Comparison of ENCODE assay signal across 9 cellular contexts in the genomic region with DNA sequence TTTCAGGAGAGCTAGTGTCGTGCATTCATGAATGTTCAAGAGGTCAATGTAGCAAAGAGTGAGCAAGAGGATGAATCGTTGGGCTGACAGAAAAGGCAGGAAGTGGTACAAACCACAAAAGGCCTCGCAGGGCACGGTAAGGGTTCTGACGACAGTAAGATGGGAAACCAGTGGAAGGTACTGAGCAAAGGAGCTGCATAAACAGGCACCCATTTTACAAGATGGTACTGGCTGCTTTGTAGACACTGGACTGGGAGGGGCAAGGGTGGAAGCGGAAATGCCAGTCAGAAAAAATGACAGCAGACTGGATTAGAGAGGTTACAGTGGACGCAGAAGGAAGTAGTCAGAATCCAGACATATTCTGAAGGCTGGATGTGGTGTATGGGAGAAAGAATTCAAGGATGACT.
DNase-seq lines count a peak whose midpoint lies in the region; ATAC-seq and TF ChIP-seq lines count a peak whose summit lies in the region.
"Had no signal": no experiment of that assay in that cellular context is flagged by ENCODE, and none has a peak within 500 bp of the region (broad histone marks: within the 10 kb centered on the region; RNA-seq: fewer than 3 reads in every experiment).

No MANE protein-coding gene starts in this region.

- peak overlapping the region; percentile 51 to 70 for H3K4me3 Mint-ChIP-seq in activated T-cell treated with anti-CD3 and anti-CD28 coated beads, Interleukin-2, amount 50 U/mL, for 72 hours
- peak overlapping the region; percentile 18 to 42 for H3K4me3 Mint-ChIP-seq in stimulated activated naive B cell treated with anti-CD40 and anti-IgM and Interleukin-4, amounts not matched to agents 10 μg/mL and 1 μg/mL and 100 μg/mL, for 72 hours

- H3K4me1 Mint-ChIP-seq in activated T-cell treated with anti-CD3 and anti-CD28 coated beads, Interleukin-2, amount 50 U/mL, for 72 hours (ENCODE audit: low read depth): peaks cover 50% of the 10 kb centered on the region
- peaks cover 12 to 15% of the 10 kb centered on the region in 2 donors for H3K4me1 Mint-ChIP-seq in stimulated activated naive B cell treated with anti-CD40 and anti-IgM and Interleukin-4, amounts not matched to agents 10 μg/mL and 1 μg/mL and 100 μg/mL, for 72 hours

- peak overlapping the region; percentile 12 for H3K27ac Mint-ChIP-seq in activated T-cell treated with anti-CD3 and anti-CD28 coated beads, Interleukin-2, amount 50 U/mL, for 72 hours
- peak overlapping the region; percentile 91 for H3K27ac Mint-ChIP-seq in stimulated activated naive B cell treated with anti-CD40 and anti-IgM and Interleukin-4, amounts not matched to agents 10 μg/mL and 1 μg/mL and 100 μg/mL, for 72 hours

- TF ChIP-seq CTCF in Peyer's patch (IDR thresholded peaks at IDR 0.05) (no peak), kidney epithelial cell (IDR thresholded peaks at IDR 0.05; ENCODE audit: insufficient read depth, low read length, poor library complexity, severe bottlenecking) (no peak)

- H3K36me3 ChIP-seq in Peyer's patch (no peaks in the 10 kb centered on the region), kidney epithelial cell (ENCODE audit: control insufficient read depth, insufficient read depth, low read length) (no peaks in the 10 kb centered on the region)
- H3K36me3 ChIP-seq: neutrophil had no signal

- H3K4me1 ChIP-seq in Peyer's patch: no peaks in the 10 kb centered on the region

- no peak for TF ChIP-seq POLR2A in Peyer's patch (IDR thresholded peaks at IDR 0.05)

- H3K27me3 ChIP-seq in Peyer's patch (no peaks in the 10 kb centered on the region), kidney epithelial cell (ENCODE audit: control insufficient read depth, insufficient read depth, low read length) (no peaks in the 10 kb centered on the region)
- H3K27me3 ChIP-seq: neutrophil had no signal

- no peaks in the 10 kb centered on the region for H3K27me3 Mint-ChIP-seq in activated T-cell treated with anti-CD3 and anti-CD28 coated beads, Interleukin-2, amount 50 U/mL, for 72 hours (ENCODE audit: low read depth)
- peaks cover 7 to 9% of the 10 kb centered on the region in 2 donors for H3K27me3 Mint-ChIP-seq in stimulated activated naive B cell treated with anti-CD40 and anti-IgM and Interleukin-4, amounts not matched to agents 10 μg/mL and 1 μg/mL and 100 μg/mL, for 72 hours

- DNase-seq in A172 (ENCODE audit: low spot score) (peak; percentile 100), Peyer's patch (peak in 2 of 3 donors; percentile 48 to 75), kidney epithelial cell (ENCODE audit: low read depth) (peak; percentile 97), NCI-H774 (lab: John Stamatoyannopoulos, UW) (no peak)
- DNase-seq in activated T-cell treated with anti-CD3 and anti-CD28 coated beads, Interleukin-2, amount 50 U/mL, for 72 hours: peak; percentile 80 to 87
- peak; percentile 47 for DNase-seq in stimulated activated naive B cell treated with anti-CD40 and anti-IgM and Interleukin-4, amounts not matched to agents 10 μg/mL and 1 μg/mL and 100 μg/mL, for 72 hours

- H3K4me3 ChIP-seq in Peyer's patch: no peak overlapping the region
- H3K4me3 ChIP-seq in kidney epithelial cell (ENCODE audit: low read depth, low read length): no peak overlapping the region

- peaks cover 0 to 8% of the 10 kb centered on the region in 2 donors for H3K36me3 Mint-ChIP-seq in activated T-cell treated with anti-CD3 and anti-CD28 coated beads, Interleukin-2, amount 50 U/mL, for 72 hours (ENCODE audit: insufficient read depth in 2 of 2)
- H3K36me3 Mint-ChIP-seq in stimulated activated naive B cell treated with anti-CD40 and anti-IgM and Interleukin-4, amounts not matched to agents 10 μg/mL and 1 μg/mL and 100 μg/mL, for 72 hours: no peaks in the 10 kb centered on the region

- no peaks in the 10 kb centered on the region for H3K9me3 ChIP-seq in Peyer's patch
- H3K9me3 ChIP-seq: neutrophil had no signal

- peaks cover 0 to 1% of the 10 kb centered on the region in 2 donors for H3K9me3 Mint-ChIP-seq in activated T-cell treated with anti-CD3 and anti-CD28 coated beads, Interleukin-2, amount 50 U/mL, for 72 hours
- H3K9me3 Mint-ChIP-seq in stimulated activated naive B cell treated with anti-CD40 and anti-IgM and Interleukin-4, amounts not matched to agents 10 μg/mL and 1 μg/mL and 100 μg/mL, for 72 hours: no peaks in the 10 kb centered on the region

- H3K27ac ChIP-seq in Peyer's patch: no peak overlapping the region
- H3K27ac ChIP-seq: neutrophil had no signal

- ATAC-seq in GM18868 (IDR thresholded peaks at IDR 0.05; ENCODE audit: unreplicated experiment): peak; percentile 95
- ATAC-seq in HG03066 (IDR thresholded peaks at IDR 0.05; ENCODE audit: low read depth, unreplicated experiment): peak; percentile 94
- ATAC-seq in activated T-cell treated with anti-CD3 and anti-CD28 coated beads, Interleukin-2, amount 50 U/mL, for 72 hours (replicated peaks in 1 of 2): peak; percentile 99 to 100
- ATAC-seq in stimulated activated naive B cell treated with anti-CD40 and anti-IgM and Interleukin-4, amounts not matched to agents 10 μg/mL and 1 μg/mL and 100 μg/mL, for 72 hours (replicated peaks): peak; percentile 93 to 96
